ENCODE assay signal across 32 cellular contexts in genomic region chr3:142095866-142096265, GRCh38.
"Had no signal": no experiment of that assay in that cellular context is flagged by ENCODE, and none has a peak within 500 bp of the region (broad histone marks: within the 10 kb centered on the region; RNA-seq: fewer than 3 reads in every experiment).

No MANE protein-coding gene starts in this region.

- H3K27ac Mint-ChIP-seq: activated CD4-positive, alpha-beta memory T cell treated with anti-CD3 and anti-CD28 coated beads for 36 hours; activated CD4-positive, alpha-beta T cell treated with anti-CD3 and anti-CD28 coated beads, Interleukin-2, amount 10 ng/mL, durations not matched to agents 24 days and 14 days; activated naive CD4-positive, alpha-beta T cell treated with anti-CD3 and anti-CD28 coated beads for 36 hours; activated naive CD8-positive, alpha-beta T cell treated with anti-CD3 and anti-CD28 coated beads for 36 hours; activated T-helper 1 cell treated with anti-CD3 and anti-CD28 coated beads, Interleukin-12 subunit alpha, Interleukin-12 subunit beta, Interleukin-2, Interleukin-4 antibody, amounts not matched to agents 30 ng/mL and 10 ng/mL and 1 ng/mL, durations not matched to agents 14 hours and 24 hours and 36 hours; immature natural killer cell; naive thymus-derived CD4-positive, alpha-beta T cell; progenitor cell of endocrine pancreas had no signal

- H3K27me3 ChIP-seq: adrenal gland, body of pancreas, gastrocnemius medialis, ovary, right lobe of liver, testis, transverse colon had no signal

- H3K4me1 ChIP-seq: adrenal gland, body of pancreas, gastrocnemius medialis, right lobe of liver, testis, transverse colon had no signal

- H3K9me3 ChIP-seq: adrenal gland, body of pancreas, gastrocnemius medialis, ovary, right lobe of liver, testis, transverse colon had no signal

- H3K27ac ChIP-seq: adrenal gland, body of pancreas, gastrocnemius medialis, ovary, right lobe of liver, testis, transverse colon, WERI-Rb-1 had no signal

- H3K36me3 ChIP-seq: adrenal gland, gastrocnemius medialis, ovary, right lobe of liver, transverse colon, WERI-Rb-1 had no signal

- H3K9me3 Mint-ChIP-seq: activated CD4-positive, alpha-beta memory T cell treated with anti-CD3 and anti-CD28 coated beads for 36 hours; activated CD4-positive, alpha-beta T cell treated with anti-CD3 and anti-CD28 coated beads, Interleukin-2, amount 10 ng/mL, durations not matched to agents 24 days and 14 days; activated naive CD4-positive, alpha-beta T cell treated with anti-CD3 and anti-CD28 coated beads for 36 hours; activated naive CD8-positive, alpha-beta T cell treated with anti-CD3 and anti-CD28 coated beads for 36 hours; activated T-helper 1 cell treated with anti-CD3 and anti-CD28 coated beads, Interleukin-12 subunit alpha, Interleukin-12 subunit beta, Interleukin-2, Interleukin-4 antibody, amounts not matched to agents 30 ng/mL and 10 ng/mL and 1 ng/mL, durations not matched to agents 14 hours and 24 hours and 36 hours; immature natural killer cell; naive thymus-derived CD4-positive, alpha-beta T cell had no signal

- H3K36me3 Mint-ChIP-seq: activated CD4-positive, alpha-beta memory T cell treated with anti-CD3 and anti-CD28 coated beads for 36 hours; activated naive CD8-positive, alpha-beta T cell treated with anti-CD3 and anti-CD28 coated beads for 36 hours had no signal

- H3K4me3 Mint-ChIP-seq: activated CD4-positive, alpha-beta memory T cell treated with anti-CD3 and anti-CD28 coated beads for 36 hours; activated CD4-positive, alpha-beta T cell treated with anti-CD3 and anti-CD28 coated beads, Interleukin-2, amount 10 ng/mL, durations not matched to agents 24 days and 14 days; activated naive CD4-positive, alpha-beta T cell treated with anti-CD3 and anti-CD28 coated beads for 36 hours; activated naive CD8-positive, alpha-beta T cell treated with anti-CD3 and anti-CD28 coated beads for 36 hours; activated T-helper 1 cell treated with anti-CD3 and anti-CD28 coated beads, Interleukin-12 subunit alpha, Interleukin-12 subunit beta, Interleukin-2, Interleukin-4 antibody, amounts not matched to agents 30 ng/mL and 10 ng/mL and 1 ng/mL, durations not matched to agents 14 hours and 24 hours and 36 hours; immature natural killer cell; naive thymus-derived CD4-positive, alpha-beta T cell had no signal

- H3K27me3 Mint-ChIP-seq: activated CD4-positive, alpha-beta memory T cell treated with anti-CD3 and anti-CD28 coated beads for 36 hours; activated CD4-positive, alpha-beta T cell treated with anti-CD3 and anti-CD28 coated beads, Interleukin-2, amount 10 ng/mL, durations not matched to agents 24 days and 14 days; activated naive CD8-positive, alpha-beta T cell treated with anti-CD3 and anti-CD28 coated beads for 36 hours; naive thymus-derived CD4-positive, alpha-beta T cell; progenitor cell of endocrine pancreas had no signal

- FAIRE-seq: kidney, TTC549, urothelium cell line had no signal

- H3K4me3 ChIP-seq: adrenal gland, body of pancreas, gastrocnemius medialis, ovary, right lobe of liver, testis, transverse colon had no signal

- H3K4me1 Mint-ChIP-seq: activated naive CD8-positive, alpha-beta T cell treated with anti-CD3 and anti-CD28 coated beads for 36 hours had no signal

- DNase-seq: activated CD4-positive, alpha-beta memory T cell treated with anti-CD3 and anti-CD28 coated beads for 36 hours; activated CD4-positive, alpha-beta T cell treated with anti-CD3 and anti-CD28 coated beads, Interleukin-2, amount 10 ng/mL, durations not matched to agents 24 days and 14 days; activated CD8-positive, alpha-beta memory T cell treated with anti-CD3 and anti-CD28 coated beads, Interleukin-2, amount 50 U/mL, for 4 hours; activated effector memory CD4-positive, alpha-beta T cell treated with anti-CD3 and anti-CD28 coated beads, Interleukin-2, amount 50 U/mL, for 16 hours; activated naive CD4-positive, alpha-beta T cell treated with anti-CD3 and anti-CD28 coated beads for 36 hours; activated naive CD8-positive, alpha-beta T cell treated with anti-CD3 and anti-CD28 coated beads for 36 hours; activated T-cell treated with anti-CD3 and anti-CD28 coated beads, Interleukin-2, amount 50 U/mL, for 1 hour; adrenal gland; aorta; body of pancreas; effector CD8-positive, alpha-beta T cell; gastrocnemius medialis; glutamatergic neuron; hippocampal formation; immature natural killer cell; kidney; left colon; mammary epithelial cell; naive thymus-derived CD4-positive, alpha-beta T cell; ovary; right lobe of liver; stimulated activated CD4-positive, alpha-beta T cell treated with anti-CD3 and anti-CD28 coated beads, Interleukin-4, amount 100 ng/mL, for 1 hour; stimulated activated naive CD8-positive, alpha-beta T cell treated with anti-CD3 and anti-CD28 coated beads, Interleukin-15, Interleukin-2, amounts not matched to agents 100 U/mL and 50 U/mL, for 24 hours; T-helper 9 cell; testis; transverse colon; WERI-Rb-1 had no signal

- ATAC-seq: activated CD4-positive, CD25-positive, alpha-beta regulatory T cell treated with anti-CD3 and anti-CD28 coated beads, Interleukin-2, amount 50 U/mL, for 24 hours; body of pancreas; gastrocnemius medialis; left colon; naive thymus-derived CD4-positive, alpha-beta T cell; right lobe of liver; stimulated activated naive CD8-positive, alpha-beta T cell treated with anti-CD3 and anti-CD28 coated beads, Interleukin-15, Interleukin-2, amounts not matched to agents 100 U/mL and 50 U/mL, for 24 hours had no signal
